27 cellular contexts compared by ENCODE assay signal in genomic region chr9:114464652-114465051, GRCh38.
"Had no signal": no experiment of that assay in that cellular context is flagged by ENCODE, and none has a peak within 500 bp of the region (broad histone marks: within the 10 kb centered on the region; RNA-seq: fewer than 3 reads in every experiment).

No MANE protein-coding gene starts in this region.

- H3K27me3 ChIP-seq: stomach, suprapubic skin, testis, thyroid gland, tibial artery, tibial nerve, transverse colon, upper lobe of left lung, upper lobe of right lung, uterus, vagina had no signal

- H3K4me1 ChIP-seq: stomach, suprapubic skin, thyroid gland, tibial artery, tibial nerve, transverse colon, upper lobe of left lung, upper lobe of right lung, uterus, vagina had no signal

- H3K36me3 ChIP-seq: thoracic aorta, thyroid gland, transverse colon, upper lobe of left lung, upper lobe of right lung, uterus, vagina had no signal

- H3K27ac ChIP-seq: stomach, suprapubic skin, thoracic aorta, thyroid gland, tibial artery, tibial nerve, transverse colon, upper lobe of left lung, upper lobe of right lung, uterus, vagina had no signal

- ATAC-seq: stimulated activated effector memory CD8-positive, alpha-beta T cell treated with anti-CD3 and anti-CD28 coated beads, Interleukin-12 subunit alpha, Interleukin-12 subunit beta, amount 100 ng/mL, for 72 hours; stimulated activated memory B cell treated with anti-CD40 and anti-IgM and Interleukin-4, amounts not matched to agents 10 μg/mL and 1 μg/mL and 100 μg/mL, for 72 hours; stimulated activated naive B cell treated with anti-CD40 and anti-IgM and Interleukin-4, amounts not matched to agents 10 μg/mL and 1 μg/mL and 100 μg/mL, for 72 hours; stimulated activated naive CD8-positive, alpha-beta T cell treated with anti-CD3 and anti-CD28 coated beads, Interleukin-15, amount 100 ng/mL, for 72 hours; upper lobe of right lung had no signal

- DNase-seq: stimulated activated CD4-positive, alpha-beta T cell treated with anti-CD3 and anti-CD28 coated beads, Interleukin-2, amount 100 ng/mL, for 48 hours; stimulated activated CD4-positive, alpha-beta T cell treated with anti-CD3 and anti-CD28 coated beads, Interleukin-4, amount 100 ng/mL, for 1 hour; stimulated activated CD4-positive, alpha-beta T cell treated with anti-CD3 and anti-CD28 coated beads, Interleukin-4, amount 100 ng/mL, for 24 hours; stimulated activated CD4-positive, alpha-beta T cell treated with anti-CD3 and anti-CD28 coated beads, Interleukin-4, amount 100 ng/mL, for 4 hours; stimulated activated CD8-positive, alpha-beta memory T cell treated with anti-CD3 and anti-CD28 coated beads, Interleukin-4, amount 100 ng/mL, for 48 hours; stimulated activated naive B cell treated with anti-CD40 and anti-IgM and Interleukin-4, amounts not matched to agents 10 μg/mL and 1 μg/mL and 100 μg/mL, for 72 hours; stimulated activated naive CD4-positive, alpha-beta T cell; stimulated activated naive CD4-positive, alpha-beta T cell treated with Interleukin-2 at 50 U/mL for 16 hours; stimulated activated naive CD8-positive, alpha-beta T cell treated with anti-CD3 and anti-CD28 coated beads, Interleukin-15, amount 100 ng/mL, for 72 hours; stimulated activated naive CD8-positive, alpha-beta T cell treated with anti-CD3 and anti-CD28 coated beads, Interleukin-15, Interleukin-2, amounts not matched to agents 100 U/mL and 50 U/mL, for 24 hours; stomach; substantia nigra; testis; thyroid gland; transverse colon; trophoblast cell; upper lobe of left lung; upper lobe of right lung; uterus had no signal

- H3K9me3 ChIP-seq: stomach, suprapubic skin, testis, thoracic aorta, thyroid gland, transverse colon, upper lobe of left lung, upper lobe of right lung, uterus, vagina had no signal

- H3K4me3 ChIP-seq: stomach, suprapubic skin, testis, thoracic aorta, thyroid gland, tibial artery, tibial nerve, transverse colon, upper lobe of left lung, upper lobe of right lung, uterus, vagina had no signal

- FAIRE-seq: urothelium cell line had no signal
